In genomic region chr16:74999683-75000480, GRCh38 we compare ENCODE assay signal across 8 cellular contexts. TPM values are rescaled to one million over a fixed set of nuclear protein-coding genes. Genes with fewer than 3 reads are reported as not detected.
DNase-seq lines count a peak whose midpoint lies in the region; ATAC-seq and TF ChIP-seq lines count a peak whose summit lies in the region.

No MANE protein-coding gene starts in this region.

- peak; percentile 39 for ATAC-seq in HG03432 (IDR thresholded peaks at IDR 0.05; ENCODE audit: unreplicated experiment)
- peak; percentile 22 to 44 (median 30) for ATAC-seq in psoas muscle
- ATAC-seq in GM21825 (IDR thresholded peaks at IDR 0.05; ENCODE audit: unreplicated experiment) = no peak

- peaks cover 0 to 3% of the 10 kb centered on the region in 2 donors for H3K36me3 ChIP-seq in psoas muscle (ENCODE audit: insufficient read depth in 1 of 2, low read depth in 1 of 2)

- H3K4me3 ChIP-seq in GM12865 (ENCODE audit: low read depth, low read length) (peak overlapping the region; percentile 84), psoas muscle (peak overlapping the region; percentile 97)

- WGBS in psoas muscle, 3 donors = 0 to 1% (median 1%) methylated on average over 56 to 66 of the region's 66 CpGs

- TF ChIP-seq CTCF in GM12865 (IDR thresholded peaks at IDR 0.05; ENCODE audit: insufficient read depth, low read depth, low read length, missing control alignments) (no peak), psoas muscle (IDR thresholded peaks at IDR 0.05) (no peak)

- H3K27ac ChIP-seq in psoas muscle = peak overlapping the region; percentile 84

- peak; percentile 70 for DNase-seq in GM12865 (ENCODE audit: low read depth)
- peak; percentile 50 for DNase-seq in SW480 (ENCODE audit: low spot score)
- DNase-seq in amygdala (lab: John Stamatoyannopoulos, UW) = peak in 29 of 56 donors; percentile 9 to 62 (median 34)
- DNase-seq in hepatic stellate cell (ENCODE audit: low spot score) = peak; percentile 55
- DNase-seq in psoas muscle = peak; percentile 37 to 64
- no peak for DNase-seq in Kasumi-1 (lab: John Stamatoyannopoulos, UW)

- intact Hi-C loops in psoas muscle (cut with DNase I) = loop anchor here (5.0 kb wide), 1 partner anchor 42 kb away; no protein-coding TSS in a partner anchor

- H3K27me3 ChIP-seq in psoas muscle (ENCODE audit: insufficient read depth in 3 of 3, low read length in 2 of 3) = no peaks in the 10 kb centered on the region

- peaks cover 40% of the 10 kb centered on the region for H3K4me1 ChIP-seq in psoas muscle

- no peaks in the 10 kb centered on the region for H3K9me3 ChIP-seq in psoas muscle

RNA-seq across cellular contexts. Expression of gene ZNRF1, which starts 1.1 kb away (rescaled TPM):
- total RNA-seq in psoas muscle = 10 to 100 TPM; 21.1 to 57.0 (median 36.1) TPM
- 10 to 100 TPM in 2 of 3 donors, 1 to 10 TPM in 1; 6.7 to 27.4 (median 15.5) TPM for polyA plus RNA-seq in psoas muscle

RNA-seq across cellular contexts. Expression of gene WDR59, which starts 15.0 kb away (rescaled TPM):
- 10 to 100 TPM; 30.6 to 48.2 (median 31.7) TPM for total RNA-seq in psoas muscle
- 10 to 100 TPM; 12.0 to 24.0 (median 14.7) TPM for polyA plus RNA-seq in psoas muscle

Comparison
In these comparisons a context has a peak if more than half of its experiments do, and no peak if none do; other contexts are left out.
1. DNase-seq: peak in GM12865 (single experiment), SW480 (single experiment), amygdala (29 of 56), hepatic stellate cell (single experiment) and psoas muscle (2 of 2); none in Kasumi-1 (0 of 2).